In the genomic region with DNA sequence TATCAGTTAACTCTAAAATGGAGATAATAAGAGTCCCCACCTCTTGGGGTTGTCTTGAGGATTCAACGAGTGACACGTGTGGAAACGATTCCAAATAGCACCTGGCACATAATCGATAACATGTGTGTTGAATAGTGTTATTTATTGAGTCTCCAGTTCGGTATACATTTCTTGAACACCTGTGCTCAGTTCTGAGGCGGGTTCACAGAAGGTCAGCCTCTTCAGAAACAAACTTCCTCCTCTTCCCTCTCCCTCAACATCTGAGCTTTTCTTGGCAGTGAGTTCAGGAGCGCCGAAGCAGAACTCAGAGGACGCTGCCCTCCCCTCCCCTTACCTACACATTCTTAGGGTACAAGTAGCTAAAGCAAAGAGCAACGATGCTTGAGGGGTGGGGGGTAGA, we compare ENCODE assay signal across 8 cellular contexts. TPM values are rescaled to one million over a fixed set of nuclear protein-coding genes. Genes with fewer than 3 reads are reported as not detected.
DNase-seq lines count a peak whose midpoint lies in the region; ATAC-seq and TF ChIP-seq lines count a peak whose summit lies in the region.

No MANE protein-coding gene starts in this region.

- BruUV-seq in Panc1 (replicated peaks; lab: Mats Ljungman, UMichigan), result TSS peak; percentile 58

- intact Hi-C loops in Panc1 (cut with micrococcal nuclease; ENCODE audit: unreplicated experiment), result no loop called here
- intact Hi-C loops in esophagus muscularis mucosa (cut with DNase I), result loop anchor here (10.0 kb wide), 1 partner anchor 360 kb away; a partner anchor contains a TSS

- WGBS in esophagus muscularis mucosa, result 29% methylated on average over 10 of the region's 10 CpGs

- TF ChIP-seq CTCF in GM12865 (IDR thresholded peaks at IDR 0.05; ENCODE audit: insufficient read depth, low read depth, low read length, missing control alignments) (no peak), Panc1 (IDR thresholded peaks at IDR 0.05) (no peak), esophagus muscularis mucosa (IDR thresholded peaks at IDR 0.05) (no peak)

- H3K27me3 ChIP-seq in Panc1 (ENCODE audit: control insufficient read depth, insufficient read depth, low read length) (no peaks in the 10 kb centered on the region), esophagus muscularis mucosa (no peaks in the 10 kb centered on the region), rectal smooth muscle tissue (ENCODE audit: control insufficient read depth, insufficient read depth, low read length) (no peaks in the 10 kb centered on the region)

- DNase-seq in GM12865 (ENCODE audit: low read depth) (no peak), Panc1 (ENCODE audit: low read depth, low spot score) (no peak), esophagus muscularis mucosa (ENCODE audit: extremely low spot score) (no peak), HuH-7 (ENCODE audit: low spot score) (no peak), G401 (ENCODE audit: low spot score) (no peak), NCI-H187 (lab: John Stamatoyannopoulos, UW) (no peak), NCI-H2196 treated with DMSO at 0.1 percent for 48 hours (lab: John Stamatoyannopoulos, UW; ENCODE audit: unreplicated experiment) (no peak)

- no peak overlapping the region for H3K9ac ChIP-seq in rectal smooth muscle tissue (ENCODE audit: low read length)

- ATAC-seq in Panc1, result no peak

- TF ChIP-seq POLR2A in esophagus muscularis mucosa (IDR thresholded peaks at IDR 0.05; ENCODE audit: low read depth), result no peak

- H3K27ac ChIP-seq in Panc1 (ENCODE audit: low read length) (peak overlapping the region; percentile 54; the same call in 1 of the 2 replicates), esophagus muscularis mucosa (replicated peaks in 1 of 4) (peak overlapping the region; percentile 91 to 96 (median 94)), rectal smooth muscle tissue (ENCODE audit: low read depth, low read length) (peak overlapping the region; percentile 89)

- H3K36me3 ChIP-seq in Panc1 (ENCODE audit: control insufficient read depth, insufficient read depth, low read length) (no peaks in the 10 kb centered on the region; the same call in 1 of the 2 replicates), esophagus muscularis mucosa (peaks cover 0 to 5% (median under 1%) of the 10 kb centered on the region in 4 donors), rectal smooth muscle tissue (ENCODE audit: control insufficient read depth, insufficient read depth, low read length) (no peaks in the 10 kb centered on the region)

- H3K4me3 ChIP-seq in GM12865 (ENCODE audit: low read depth, low read length) (peak overlapping the region; percentile 85), Panc1 (ENCODE audit: low read depth in 2 of 2, low read length in 2 of 2) (peak overlapping the region; percentile 64 to 71), esophagus muscularis mucosa (peak overlapping the region; percentile 68 to 78 (median 72)), rectal smooth muscle tissue (ENCODE audit: low read length) (peak overlapping the region; percentile 79)

- POLR2A ChIA-PET in Panc1 (lab: Charles Lee), result no interaction called here

- in situ Hi-C loops in Panc1 (cut with HindIII; ENCODE audit: low pct_unique_long_range_greater_than_20kb, low sequenced_read_pairs) (no loop called here), G401 (cut with HindIII; ENCODE audit: low sequenced_read_pairs) (no loop called here)

- H3K4me1 ChIP-seq in Panc1 (ENCODE audit: control insufficient read depth, insufficient read depth, low read length) (no peaks in the 10 kb centered on the region), esophagus muscularis mucosa (peaks cover 9 to 40% (median 30%) of the 10 kb centered on the region in 4 donors), rectal smooth muscle tissue (ENCODE audit: control insufficient read depth, insufficient read depth, low read length) (peaks cover 3% of the 10 kb centered on the region)

- H3K9me3 ChIP-seq in Panc1 (ENCODE audit: control insufficient read depth, insufficient read depth, low read depth, low read length) (no peaks in the 10 kb centered on the region), esophagus muscularis mucosa (no peaks in the 10 kb centered on the region)

- CTCF ChIA-PET in Panc1 (lab: Charles Lee), result no interaction called here

- no peak for TF ChIP-seq EP300 in esophagus muscularis mucosa (IDR thresholded peaks at IDR 0.05)

RNA-seq across cellular contexts. Expression of a gene that starts 0.9 kb away (rescaled TPM):
- total RNA-seq in Panc1 (2021; ENCODE audit: unreplicated experiment), result 149 TPM
- polyA plus RNA-seq in Panc1 (2012; ENCODE audit: insufficient read length), result 128 TPM
- 100 to 1,000 TPM in 1 of 4 donors, 10 to 100 TPM in 3; 45.7 to 137 (median 78.8) TPM for total RNA-seq in esophagus muscularis mucosa
- 124 and 177 TPM in 2 replicates for total RNA-seq in G401 (2014; rRNA removed; shearing (Covaris generic))
